17 cellular contexts compared by ENCODE assay signal in the genomic region with DNA sequence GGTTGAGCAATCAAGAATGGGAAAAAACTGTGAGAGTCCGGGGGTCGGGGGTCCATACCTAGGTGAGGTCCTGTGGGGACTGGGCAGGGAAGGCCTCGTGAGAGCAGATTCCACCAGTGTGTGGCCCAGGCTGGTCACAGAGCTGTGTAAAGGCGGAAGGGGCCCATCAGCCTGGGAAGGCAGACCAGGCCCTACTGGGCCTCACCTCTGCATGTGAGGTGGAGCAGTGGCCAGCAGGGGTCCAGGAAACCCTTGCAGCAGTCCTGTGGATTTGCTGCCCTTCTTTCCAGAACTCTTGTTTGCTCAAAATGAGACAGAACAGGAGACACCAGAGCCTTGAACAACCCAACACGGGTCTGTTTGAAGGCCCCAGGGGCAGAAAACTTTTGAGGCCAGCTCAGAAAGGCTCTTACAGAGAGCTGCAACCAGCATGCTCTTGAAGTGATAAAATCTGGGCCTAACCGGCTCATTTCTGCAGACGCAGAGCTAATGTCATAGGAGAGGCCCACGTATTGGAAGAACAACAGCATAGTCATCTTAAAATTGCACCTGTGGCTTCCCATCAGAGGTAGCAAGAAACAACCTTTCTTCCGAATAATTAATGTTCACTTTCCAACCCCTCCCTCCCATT. TPM values are rescaled to one million over a fixed set of nuclear protein-coding genes. Genes with fewer than 3 reads are reported as not detected.
DNase-seq lines count a peak whose midpoint lies in the region; ATAC-seq and TF ChIP-seq lines count a peak whose summit lies in the region.
"Had no signal": no experiment of that assay in that cellular context is flagged by ENCODE, and none has a peak within 500 bp of the region (broad histone marks: within the 10 kb centered on the region; RNA-seq: fewer than 3 reads in every experiment).

No MANE protein-coding gene starts in this region.

- ATAC-seq in activated CD8-positive, alpha-beta memory T cell treated with anti-CD3 and anti-CD28 coated beads, Interleukin-2, amount 10 ng/mL, durations not matched to agents 7 days and 5 days = no peak
- ATAC-seq in left lobe of liver (no peak), GM21360 (IDR thresholded peaks at IDR 0.05; ENCODE audit: unreplicated experiment) (no peak)
- ATAC-seq in activated T-cell treated with anti-CD3 and anti-CD28 coated beads, Interleukin-2, amount 50 U/mL, for 4 hours = no peak

- no peaks in the 10 kb centered on the region for H3K9me3 Mint-ChIP-seq in activated CD8-positive, alpha-beta memory T cell treated with anti-CD3 and anti-CD28 coated beads, Interleukin-2, amount 10 ng/mL, durations not matched to agents 7 days and 5 days (ENCODE audit: low read depth)
- no peaks in the 10 kb centered on the region for H3K9me3 Mint-ChIP-seq in activated T-cell treated with anti-CD3 and anti-CD28 coated beads, Interleukin-2, amount 50 U/mL, for 4 hours

- in situ Hi-C loops in astrocyte of the spinal cord (cut with HindIII; ENCODE audit: low sequenced_read_pairs) = no loop called here

- H3K4me3 ChIP-seq in astrocyte of the spinal cord (ENCODE audit: low read depth, low read length) (no peak overlapping the region), testis (no peak overlapping the region)
- H3K4me3 ChIP-seq: breast epithelium, thyroid gland had no signal

- no peaks in the 10 kb centered on the region for H3K36me3 Mint-ChIP-seq in activated CD8-positive, alpha-beta memory T cell treated with anti-CD3 and anti-CD28 coated beads, Interleukin-2, amount 10 ng/mL, durations not matched to agents 7 days and 5 days
- no peaks in the 10 kb centered on the region for H3K36me3 Mint-ChIP-seq in activated T-cell treated with anti-CD3 and anti-CD28 coated beads, Interleukin-2, amount 50 U/mL, for 4 hours (ENCODE audit: insufficient read depth)

- H3K4me1 Mint-ChIP-seq in activated CD8-positive, alpha-beta memory T cell treated with anti-CD3 and anti-CD28 coated beads, Interleukin-2, amount 10 ng/mL, durations not matched to agents 7 days and 5 days = no peaks in the 10 kb centered on the region
- H3K4me1 Mint-ChIP-seq in activated T-cell treated with anti-CD3 and anti-CD28 coated beads, Interleukin-2, amount 50 U/mL, for 4 hours (ENCODE audit: low read depth) = no peaks in the 10 kb centered on the region

- no peaks in the 10 kb centered on the region for H3K27me3 Mint-ChIP-seq in activated CD8-positive, alpha-beta memory T cell treated with anti-CD3 and anti-CD28 coated beads, Interleukin-2, amount 10 ng/mL, durations not matched to agents 7 days and 5 days
- H3K27me3 Mint-ChIP-seq in activated T-cell treated with anti-CD3 and anti-CD28 coated beads, Interleukin-2, amount 50 U/mL, for 4 hours (ENCODE audit: low read depth) = peaks cover 4% of the 10 kb centered on the region

- peak; percentile 9 for TF ChIP-seq CTCF in astrocyte of the spinal cord (IDR thresholded peaks at IDR 0.05; ENCODE audit: low read depth, low read length)
- peak in 1 of 3 experiments; percentile 18 for TF ChIP-seq CTCF in testis (IDR thresholded peaks at IDR 0.05)

- no peaks in the 10 kb centered on the region for H3K27me3 ChIP-seq in testis
- H3K27me3 ChIP-seq: breast epithelium, thyroid gland had no signal

- H3K9me3 ChIP-seq in testis = no peaks in the 10 kb centered on the region
- H3K9me3 ChIP-seq: breast epithelium, thyroid gland had no signal

- peak overlapping the region; percentile 53 to 74 for H3K27ac ChIP-seq in testis
- H3K27ac ChIP-seq: epithelial cell of prostate, thyroid gland had no signal

- CTCF ChIA-PET in activated CD8-positive, alpha-beta memory T cell treated with anti-CD3 and anti-CD28 coated beads, Interleukin-2, amount 10 ng/mL, durations not matched to agents 7 days and 5 days (lab: Charles Lee) = no interaction called here

- DNase-seq in activated CD8-positive, alpha-beta memory T cell treated with anti-CD3 and anti-CD28 coated beads for 24 hours = peak; percentile 32
- DNase-seq in activated CD8-positive, alpha-beta memory T cell treated with anti-CD3 and anti-CD28 coated beads, Interleukin-2, amount 10 ng/mL, durations not matched to agents 7 days and 5 days = no peak
- DNase-seq in astrocyte of the spinal cord (ENCODE audit: low read depth, low spot score) = no peak
- DNase-seq in left lobe of liver (ENCODE audit: low spot score) = peak; percentile 38
- DNase-seq in testis = peak; percentile 13
- no peak for DNase-seq in NCI-H2196 treated with DMSO at 0.1 percent for 48 hours (lab: John Stamatoyannopoulos, UW; ENCODE audit: unreplicated experiment)
- no peak for DNase-seq in activated T-cell treated with anti-CD3 and anti-CD28 coated beads, Interleukin-2, amount 50 U/mL, for 4 hours
- DNase-seq: activated CD4-positive, CD25-positive, alpha-beta regulatory T cell treated with anti-CD3 and anti-CD28 coated beads, Interleukin-2, amount 50 U/mL, for 72 hours; NCI-H2081 treated with DMSO at 0.1 percent for 48 hours; SW 1271; thyroid gland had no signal

- intact Hi-C loops in testis (cut with DNase I; ENCODE audit: low total_unique reads) = no loop called here

- peaks cover 15% of the 10 kb centered on the region for H3K4me1 ChIP-seq in testis
- H3K4me1 ChIP-seq: breast epithelium had no signal

- 75 to 79% methylated on average over 9 of the region's 9 CpGs for WGBS in testis, 2 donors

- H3K27ac Mint-ChIP-seq in activated CD8-positive, alpha-beta memory T cell treated with anti-CD3 and anti-CD28 coated beads, Interleukin-2, amount 10 ng/mL, durations not matched to agents 7 days and 5 days = no peak overlapping the region

- H3K4me3 Mint-ChIP-seq in activated CD8-positive, alpha-beta memory T cell treated with anti-CD3 and anti-CD28 coated beads, Interleukin-2, amount 10 ng/mL, durations not matched to agents 7 days and 5 days = no peak overlapping the region
- H3K4me3 Mint-ChIP-seq in activated T-cell treated with anti-CD3 and anti-CD28 coated beads, Interleukin-2, amount 50 U/mL, for 4 hours = no peak overlapping the region

- H3K36me3 ChIP-seq in testis (ENCODE audit: low read depth, missing control alignments) = no peaks in the 10 kb centered on the region
- H3K36me3 ChIP-seq: breast epithelium, thyroid gland had no signal

- TF ChIP-seq POLR2A in testis (IDR thresholded peaks at IDR 0.05) = no peak

RNA-seq across cellular contexts. Expression of a gene that starts 30.3 kb away (rescaled TPM):
- total RNA-seq in activated CD8-positive, alpha-beta memory T cell treated with anti-CD3 and anti-CD28 coated beads, Interleukin-2, amount 10 ng/mL, durations not matched to agents 7 days and 5 days = not detected
- 0.40 TPM for total RNA-seq in left lobe of liver
- 1 to 10 TPM; 6.4 to 7.2 TPM for total RNA-seq in testis
- 6.1 TPM for polyA plus RNA-seq in testis (ENCODE audit: insufficient read depth, low read depth, low replicate concordance)
- total RNA-seq in activated T-cell treated with anti-CD3 and anti-CD28 coated beads, Interleukin-2, amount 50 U/mL, for 4 hours = not detected
- total RNA-seq: LHCN-M2 had no signal

RNA-seq across cellular contexts. Expression of a gene that starts 40.1 kb away (rescaled TPM):
- total RNA-seq in activated CD8-positive, alpha-beta memory T cell treated with anti-CD3 and anti-CD28 coated beads, Interleukin-2, amount 10 ng/mL, durations not matched to agents 7 days and 5 days = under 1 TPM; 0.35 to 0.41 TPM
- total RNA-seq in left lobe of liver (1.6 TPM), testis (10 to 100 TPM in 1 of 2 donors, 1 to 10 TPM in 1; 6.5 to 12.5 TPM)
- polyA plus RNA-seq in testis (ENCODE audit: insufficient read depth, low read depth, low replicate concordance) = 23.0 TPM
- under 1 TPM; 0.29 to 0.73 (median 0.35) TPM for total RNA-seq in activated T-cell treated with anti-CD3 and anti-CD28 coated beads, Interleukin-2, amount 50 U/mL, for 4 hours
- total RNA-seq: skeletal muscle tissue had no signal

RNA-seq across cellular contexts. Expression of a gene that starts 47.6 kb away (rescaled TPM):
- total RNA-seq in activated CD8-positive, alpha-beta memory T cell treated with anti-CD3 and anti-CD28 coated beads, Interleukin-2, amount 10 ng/mL, durations not matched to agents 7 days and 5 days = not detected
- not detected for total RNA-seq in left lobe of liver
- 1 to 10 TPM in 1 of 2 donors, under 1 TPM in 1; 0.62 to 3.1 TPM for total RNA-seq in testis
- 3.2 TPM for polyA plus RNA-seq in testis (ENCODE audit: insufficient read depth, low read depth, low replicate concordance)
- total RNA-seq in activated T-cell treated with anti-CD3 and anti-CD28 coated beads, Interleukin-2, amount 50 U/mL, for 4 hours = not detected
- total RNA-seq: breast epithelium, mucosa of gallbladder, thyroid gland had no signal

Comparison
In these comparisons a context has a peak if more than half of its experiments do, and no peak if none do; other contexts are left out.
1. DNase-seq: peak in activated CD8-positive, alpha-beta memory T cell treated with anti-CD3 and anti-CD28 coated beads for 24 hours (single experiment), left lobe of liver (single experiment) and testis (single experiment); none in activated CD8-positive, alpha-beta memory T cell treated with anti-CD3 and anti-CD28 coated beads, Interleukin-2, amount 10 ng/mL, durations not matched to agents 7 days and 5 days (single experiment), astrocyte of the spinal cord (single experiment), NCI-H2196 treated with DMSO at 0.1 percent for 48 hours (single experiment) and activated T-cell treated with anti-CD3 and anti-CD28 coated beads, Interleukin-2, amount 50 U/mL, for 4 hours (single experiment).